Comparison of ENCODE assay signal across 30 cellular contexts in the genomic region with DNA sequence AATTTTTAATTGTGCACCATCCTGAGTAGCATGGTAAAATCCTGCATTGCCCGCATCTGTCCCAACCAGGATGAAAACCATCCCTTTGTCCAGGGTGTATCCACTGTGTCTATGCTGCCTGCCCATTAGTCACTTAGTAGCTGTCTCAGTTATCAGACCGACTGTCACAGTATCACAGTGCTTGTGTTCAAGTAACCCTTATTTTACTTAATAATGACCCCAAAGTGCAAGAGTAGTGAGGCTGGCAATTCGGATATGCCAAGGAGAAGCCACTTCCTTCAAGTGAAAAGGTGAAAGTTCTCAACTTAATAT. TPM values are rescaled to one million over a fixed set of nuclear protein-coding genes. Genes with fewer than 3 reads are reported as not detected.
DNase-seq lines count a peak whose midpoint lies in the region; ATAC-seq and TF ChIP-seq lines count a peak whose summit lies in the region.
"Had no signal": no experiment of that assay in that cellular context is flagged by ENCODE, and none has a peak within 500 bp of the region (broad histone marks: within the 10 kb centered on the region; RNA-seq: fewer than 3 reads in every experiment).

No MANE protein-coding gene starts in this region.

- H3K4me1 ChIP-seq in CD4-positive, CD25-positive, alpha-beta regulatory T cell (ENCODE audit: control insufficient read depth, insufficient read depth, low read length, poor library complexity, severe bottlenecking) = peaks cover 42% of the 10 kb centered on the region
- 0 out of 2 replicates have a peak, but pooled peaks cover 10% of the 10 kb centered on the region for H3K4me1 ChIP-seq in Caco-2

- H3K4me3 ChIP-seq in CD4-positive, CD25-positive, alpha-beta regulatory T cell (ENCODE audit: low read depth, low read length) = peak overlapping the region; percentile 13
- H3K4me3 ChIP-seq in GM12864 (ENCODE audit: low read depth, low read length) (peak overlapping the region; percentile 37; the same call in 1 of the 2 replicates), Caco-2 (ENCODE audit: low read depth, low read length) (no peak overlapping the region)
- H3K4me3 ChIP-seq: cardiac muscle cell, coronary artery, sigmoid colon had no signal

- no TSS peak for BruUV-seq in Caco-2 (replicated peaks; lab: Mats Ljungman, UMichigan)

- H3K27me3 ChIP-seq in CD4-positive, CD25-positive, alpha-beta regulatory T cell (ENCODE audit: control insufficient read depth, insufficient read depth, low read length) = no peaks in the 10 kb centered on the region
- no peaks in the 10 kb centered on the region for H3K27me3 ChIP-seq in Caco-2 (replicated peaks; ENCODE audit: control insufficient read depth, insufficient read depth, low read length)
- H3K27me3 ChIP-seq: cardiac muscle cell, sigmoid colon had no signal

- no peak for TF ChIP-seq CTCF in GM12864 (IDR thresholded peaks at IDR 0.05; ENCODE audit: low read depth, low read length, missing control alignments)
- TF ChIP-seq CTCF in Caco-2 (IDR thresholded peaks at IDR 0.05; ENCODE audit: insufficient read depth in 1 of 2, low read depth in 1 of 2, low read length in 1 of 2, severe bottlenecking in 1 of 2, unreplicated experiment in 1 of 2) = no peak

- no peak for DNase-seq in CD4-positive, CD25-positive, alpha-beta regulatory T cell
- DNase-seq in GM12864 (ENCODE audit: low read depth) (no peak), T-helper 17 cell (no peak), immature natural killer cell (no peak), amygdala (lab: John Stamatoyannopoulos, UW) (no peak), dedifferentiated amniotic fluid mesenchymal stem cell (ENCODE audit: extremely low spot score) (no peak), A172 (ENCODE audit: low spot score) (no peak), Caco-2 (no peak)
- DNase-seq: activated CD4-positive, alpha-beta T cell treated with anti-CD3 and anti-CD28 coated beads, Interleukin-2, amount 10 ng/mL, durations not matched to agents 24 days and 14 days; activated effector memory CD4-positive, alpha-beta T cell treated with anti-CD3 and anti-CD28 coated beads, Interleukin-2, amount 50 U/mL, for 16 hours; activated naive CD8-positive, alpha-beta T cell treated with anti-CD3 and anti-CD28 coated beads, Interleukin-2, amount 10 ng/mL, durations not matched to agents 7 days and 5 days; activated T-cell treated with anti-CD3 and anti-CD28 coated beads, Interleukin-2, amount 50 U/mL, for 24 hours; effector memory CD4-positive, alpha-beta T cell; HFFc6; KBM-7; NCI-H1436; NCI-H2081 treated with DMSO at 0.1 percent for 48 hours; NCI-H345; nucleus accumbens; sigmoid colon; stimulated activated CD4-positive, alpha-beta T cell treated with anti-CD3 and anti-CD28 coated beads, Interleukin-12 subunit alpha, Interleukin-12 subunit beta, amount 100 ng/mL, for 4 hours; stimulated activated CD4-positive, alpha-beta T cell treated with anti-CD3 and anti-CD28 coated beads, Interleukin-2, amount 100 ng/mL, for 48 hours; T1000; trophoblast cell had no signal

- CTCF ChIA-PET in Caco-2 (lab: Charles Lee) = interaction anchor here (0.6 kb wide), 1 partner anchor 28 kb away, joined by 3 read pairs; no protein-coding TSS in a partner anchor

- H3K9me3 ChIP-seq in CD4-positive, CD25-positive, alpha-beta regulatory T cell (ENCODE audit: control insufficient read depth in 2 of 2, low read length in 2 of 2) = no peaks in the 10 kb centered on the region
- H3K9me3 ChIP-seq in T-helper 17 cell (ENCODE audit: control insufficient read depth, low read length, poor library complexity, severe bottlenecking) = no peaks in the 10 kb centered on the region
- no peaks in the 10 kb centered on the region for H3K9me3 ChIP-seq in Caco-2
- H3K9me3 ChIP-seq: sigmoid colon had no signal

- POLR2A ChIA-PET in Caco-2 (lab: Charles Lee) = no interaction called here

- intact Hi-C loops in Caco-2 (cut with micrococcal nuclease; ENCODE audit: unreplicated experiment) = no loop called here

- ATAC-seq in CD4-positive, CD25-positive, alpha-beta regulatory T cell (ENCODE audit: low read depth in 2 of 2) = no peak
- no peak for ATAC-seq in T-helper 17 cell

- peak overlapping the region in 3 of 4 donors; percentile 5 to 68 (median 56) for H3K4me3 Mint-ChIP-seq in CD4-positive, CD25-positive, alpha-beta regulatory T cell
- H3K4me3 Mint-ChIP-seq in T-helper 17 cell (no peak overlapping the region), immature natural killer cell (peak overlapping the region in 4 of 5 donors; percentile 10 to 55 (median 36)), Caco-2 (ENCODE audit: unreplicated experiment) (no peak overlapping the region)
- H3K4me3 Mint-ChIP-seq: activated CD4-positive, alpha-beta T cell treated with anti-CD3 and anti-CD28 coated beads, Interleukin-2, amount 10 ng/mL, durations not matched to agents 24 days and 14 days; activated naive CD8-positive, alpha-beta T cell treated with anti-CD3 and anti-CD28 coated beads, Interleukin-2, amount 10 ng/mL, durations not matched to agents 7 days and 5 days; activated T-cell treated with anti-CD3 and anti-CD28 coated beads, Interleukin-2, amount 50 U/mL, for 24 hours; HFFc6; mesothelial cell of epicardium had no signal

- no peaks in the 10 kb centered on the region for H3K27me3 Mint-ChIP-seq in CD4-positive, CD25-positive, alpha-beta regulatory T cell
- no peaks in the 10 kb centered on the region for H3K27me3 Mint-ChIP-seq in T-helper 17 cell
- H3K27me3 Mint-ChIP-seq in immature natural killer cell (ENCODE audit: low read depth in 3 of 3) = peaks cover 0 to 5% (median 0%) of the 10 kb centered on the region in 3 donors
- H3K27me3 Mint-ChIP-seq in Caco-2 (ENCODE audit: insufficient read depth, unreplicated experiment) = no peaks in the 10 kb centered on the region
- H3K27me3 Mint-ChIP-seq: activated CD4-positive, alpha-beta T cell treated with anti-CD3 and anti-CD28 coated beads, Interleukin-2, amount 10 ng/mL, durations not matched to agents 24 days and 14 days; activated naive CD8-positive, alpha-beta T cell treated with anti-CD3 and anti-CD28 coated beads, Interleukin-2, amount 10 ng/mL, durations not matched to agents 7 days and 5 days; activated T-cell treated with anti-CD3 and anti-CD28 coated beads, Interleukin-2, amount 50 U/mL, for 24 hours; progenitor cell of endocrine pancreas had no signal

- H3K9me3 Mint-ChIP-seq in CD4-positive, CD25-positive, alpha-beta regulatory T cell = no peaks in the 10 kb centered on the region
- H3K9me3 Mint-ChIP-seq in immature natural killer cell (no peaks in the 10 kb centered on the region), Caco-2 (ENCODE audit: unreplicated experiment) (no peaks in the 10 kb centered on the region)
- H3K9me3 Mint-ChIP-seq: activated CD4-positive, alpha-beta T cell treated with anti-CD3 and anti-CD28 coated beads, Interleukin-2, amount 10 ng/mL, durations not matched to agents 24 days and 14 days; activated naive CD8-positive, alpha-beta T cell treated with anti-CD3 and anti-CD28 coated beads, Interleukin-2, amount 10 ng/mL, durations not matched to agents 7 days and 5 days; activated T-cell treated with anti-CD3 and anti-CD28 coated beads, Interleukin-2, amount 50 U/mL, for 24 hours; HFFc6 had no signal

- H3K36me3 Mint-ChIP-seq in CD4-positive, CD25-positive, alpha-beta regulatory T cell = peaks cover 4% of the 10 kb centered on the region
- H3K36me3 Mint-ChIP-seq in T-helper 17 cell (ENCODE audit: low read depth) (no peaks in the 10 kb centered on the region), immature natural killer cell (no peaks in the 10 kb centered on the region), Caco-2 (ENCODE audit: insufficient read depth, unreplicated experiment) (no peaks in the 10 kb centered on the region)
- H3K36me3 Mint-ChIP-seq: mesothelial cell of epicardium had no signal

- H3K27ac Mint-ChIP-seq in CD4-positive, CD25-positive, alpha-beta regulatory T cell = no peak overlapping the region
- H3K27ac Mint-ChIP-seq in T-helper 17 cell (peak overlapping the region; percentile 39), immature natural killer cell (peak overlapping the region in 3 of 6 donors; percentile 1 to 79 (median 20)), Caco-2 (ENCODE audit: unreplicated experiment) (no peak overlapping the region)
- H3K27ac Mint-ChIP-seq: activated CD4-positive, alpha-beta T cell treated with anti-CD3 and anti-CD28 coated beads, Interleukin-2, amount 10 ng/mL, durations not matched to agents 24 days and 14 days; activated naive CD8-positive, alpha-beta T cell treated with anti-CD3 and anti-CD28 coated beads, Interleukin-2, amount 10 ng/mL, durations not matched to agents 7 days and 5 days; activated T-cell treated with anti-CD3 and anti-CD28 coated beads, Interleukin-2, amount 50 U/mL, for 24 hours; HFFc6; mesothelial cell of epicardium; progenitor cell of endocrine pancreas had no signal

- H3K4me1 Mint-ChIP-seq in CD4-positive, CD25-positive, alpha-beta regulatory T cell = peaks cover 41 to 81% (median 64%) of the 10 kb centered on the region in 4 donors
- H3K4me1 Mint-ChIP-seq in T-helper 17 cell (peaks cover 46% of the 10 kb centered on the region), immature natural killer cell (peaks cover 74 to 75% of the 10 kb centered on the region in 2 donors), Caco-2 (ENCODE audit: low read depth, unreplicated experiment) (peaks cover 7% of the 10 kb centered on the region)

- no peaks in the 10 kb centered on the region for H3K36me3 ChIP-seq in CD4-positive, CD25-positive, alpha-beta regulatory T cell (ENCODE audit: control insufficient read depth, insufficient read depth, low read length)
- no peaks in the 10 kb centered on the region for H3K36me3 ChIP-seq in Caco-2 (ENCODE audit: control insufficient read depth, insufficient read depth, low read length)
- H3K36me3 ChIP-seq: cardiac muscle cell, sigmoid colon had no signal

- H3K27ac ChIP-seq in CD4-positive, CD25-positive, alpha-beta regulatory T cell (ENCODE audit: insufficient read depth, low read length, poor library complexity, severe bottlenecking) = no peak overlapping the region
- H3K27ac ChIP-seq: C4-2B, coronary artery, sigmoid colon, VCaP had no signal

RNA-seq across cellular contexts. Expression of a gene that starts 8.8 kb away (rescaled TPM):
- total RNA-seq in CD4-positive, CD25-positive, alpha-beta regulatory T cell = 115 TPM
- 10 to 100 TPM; 54.0 to 59.6 (median 57.9) TPM for polyA plus RNA-seq in CD4-positive, CD25-positive, alpha-beta regulatory T cell
- total RNA-seq in T-helper 17 cell (10 to 100 TPM; 90.5 to 95.5 TPM), Caco-2 (2022) (42.8 and 49.4 TPM in 2 replicates)
- polyA plus RNA-seq in immature natural killer cell = 10 to 100 TPM; 33.7 to 83.8 (median 35.6) TPM
- 37.7 and 48.9 TPM in 2 replicates for total RNA-seq in A172 (2014; rRNA removed; shearing (Covaris generic))

Comparison
In these comparisons a context has a peak if more than half of its experiments do, and no peak if none do; other contexts are left out.
1. H3K4me3 Mint-ChIP-seq: peak in CD4-positive, CD25-positive, alpha-beta regulatory T cell (3 of 4) and immature natural killer cell (4 of 5); none in T-helper 17 cell (single experiment) and Caco-2 (single experiment).